ENCODE assay signal across 1 cellular context in the genomic region with DNA sequence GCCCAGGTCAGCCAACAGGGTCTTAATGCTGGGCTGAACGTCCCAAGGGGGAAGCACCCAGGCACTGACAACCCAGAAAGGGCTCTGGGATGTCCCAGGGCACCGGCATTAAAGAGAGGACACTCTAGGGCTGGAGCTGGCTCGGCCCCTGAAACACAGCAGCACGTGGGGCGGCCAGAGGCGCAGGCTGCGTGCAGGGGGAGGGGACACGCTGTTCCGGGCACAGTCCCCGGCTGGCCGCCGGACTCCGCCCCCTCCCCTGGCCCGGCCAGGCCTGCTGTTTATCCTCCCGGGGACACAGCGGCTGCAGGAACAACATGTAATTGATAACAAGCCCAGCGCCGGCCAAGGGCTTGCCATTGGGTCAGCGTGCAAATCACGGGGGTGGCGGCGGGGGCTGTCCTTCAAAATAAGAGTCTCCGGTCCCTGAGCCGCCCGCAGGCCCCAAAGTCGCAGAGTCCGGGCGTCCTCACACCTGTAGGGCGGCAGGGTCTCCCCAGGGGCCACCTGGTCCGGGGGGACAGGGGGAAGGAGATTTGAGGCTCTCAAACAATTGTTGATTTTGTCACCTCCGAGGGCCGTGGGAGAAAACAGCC.
TF ChIP-seq lines count a peak whose summit lies in the region.

No MANE protein-coding gene starts in this region.

TF ChIP-seq in HepG2, 621 proteins besides CTCF, POLR2A, EP300 and RAD21 (continued from another document and continues in another):
- TF ChIP-seq, protein P1, sequence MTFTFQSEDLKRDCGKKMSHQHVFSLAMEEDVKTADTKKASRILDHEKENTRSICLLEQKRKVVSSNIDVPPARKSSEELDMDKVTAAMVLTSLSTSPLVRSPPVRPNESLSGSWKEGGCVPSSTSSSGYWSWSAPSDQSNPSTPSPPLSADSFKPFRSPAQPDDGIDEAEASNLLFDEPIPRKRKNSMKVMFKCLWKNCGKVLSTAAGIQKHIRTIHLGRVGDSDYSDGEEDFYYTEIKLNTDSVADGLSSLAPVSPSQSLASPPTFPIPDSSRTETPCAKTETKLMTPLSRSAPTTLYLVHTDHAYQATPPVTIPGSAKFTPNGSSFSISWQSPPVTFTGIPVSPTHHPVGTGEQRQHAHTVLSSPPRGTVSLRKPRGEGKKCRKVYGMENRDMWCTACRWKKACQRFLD (CRISPR knock-in tag; IDR thresholded peaks at IDR 0.05; ENCODE audit: borderline replicate concordance) = peak; percentile 50; the same call in 1 of the 2 replicates
- no peak; the same call in 1 of the 2 replicates for TF ChIP-seq MEIS1 (CRISPR knock-in tag; IDR thresholded peaks at IDR 0.05; ENCODE audit: borderline replicate concordance)
- TF ChIP-seq, protein P2, sequence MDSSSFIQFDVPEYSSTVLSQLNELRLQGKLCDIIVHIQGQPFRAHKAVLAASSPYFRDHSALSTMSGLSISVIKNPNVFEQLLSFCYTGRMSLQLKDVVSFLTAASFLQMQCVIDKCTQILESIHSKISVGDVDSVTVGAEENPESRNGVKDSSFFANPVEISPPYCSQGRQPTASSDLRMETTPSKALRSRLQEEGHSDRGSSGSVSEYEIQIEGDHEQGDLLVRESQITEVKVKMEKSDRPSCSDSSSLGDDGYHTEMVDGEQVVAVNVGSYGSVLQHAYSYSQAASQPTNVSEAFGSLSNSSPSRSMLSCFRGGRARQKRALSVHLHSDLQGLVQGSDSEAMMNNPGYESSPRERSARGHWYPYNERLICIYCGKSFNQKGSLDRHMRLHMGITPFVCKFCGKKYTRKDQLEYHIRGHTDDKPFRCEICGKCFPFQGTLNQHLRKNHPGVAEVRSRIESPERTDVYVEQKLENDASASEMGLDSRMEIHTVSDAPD (CRISPR knock-in tag; IDR thresholded peaks at IDR 0.05) = no peak
- TF ChIP-seq ZNF644 (CRISPR knock-in tag; IDR thresholded peaks at IDR 0.05; ENCODE audit: low read depth) = peak; percentile 19; the same call in 1 of the 2 replicates
- no peak for TF ChIP-seq ZNF567 (CRISPR knock-in tag; IDR thresholded peaks at IDR 0.05; ENCODE audit: borderline replicate concordance)
- no peak for TF ChIP-seq XBP1 (CRISPR knock-in tag; IDR thresholded peaks at IDR 0.05)
- TF ChIP-seq, protein P3, sequence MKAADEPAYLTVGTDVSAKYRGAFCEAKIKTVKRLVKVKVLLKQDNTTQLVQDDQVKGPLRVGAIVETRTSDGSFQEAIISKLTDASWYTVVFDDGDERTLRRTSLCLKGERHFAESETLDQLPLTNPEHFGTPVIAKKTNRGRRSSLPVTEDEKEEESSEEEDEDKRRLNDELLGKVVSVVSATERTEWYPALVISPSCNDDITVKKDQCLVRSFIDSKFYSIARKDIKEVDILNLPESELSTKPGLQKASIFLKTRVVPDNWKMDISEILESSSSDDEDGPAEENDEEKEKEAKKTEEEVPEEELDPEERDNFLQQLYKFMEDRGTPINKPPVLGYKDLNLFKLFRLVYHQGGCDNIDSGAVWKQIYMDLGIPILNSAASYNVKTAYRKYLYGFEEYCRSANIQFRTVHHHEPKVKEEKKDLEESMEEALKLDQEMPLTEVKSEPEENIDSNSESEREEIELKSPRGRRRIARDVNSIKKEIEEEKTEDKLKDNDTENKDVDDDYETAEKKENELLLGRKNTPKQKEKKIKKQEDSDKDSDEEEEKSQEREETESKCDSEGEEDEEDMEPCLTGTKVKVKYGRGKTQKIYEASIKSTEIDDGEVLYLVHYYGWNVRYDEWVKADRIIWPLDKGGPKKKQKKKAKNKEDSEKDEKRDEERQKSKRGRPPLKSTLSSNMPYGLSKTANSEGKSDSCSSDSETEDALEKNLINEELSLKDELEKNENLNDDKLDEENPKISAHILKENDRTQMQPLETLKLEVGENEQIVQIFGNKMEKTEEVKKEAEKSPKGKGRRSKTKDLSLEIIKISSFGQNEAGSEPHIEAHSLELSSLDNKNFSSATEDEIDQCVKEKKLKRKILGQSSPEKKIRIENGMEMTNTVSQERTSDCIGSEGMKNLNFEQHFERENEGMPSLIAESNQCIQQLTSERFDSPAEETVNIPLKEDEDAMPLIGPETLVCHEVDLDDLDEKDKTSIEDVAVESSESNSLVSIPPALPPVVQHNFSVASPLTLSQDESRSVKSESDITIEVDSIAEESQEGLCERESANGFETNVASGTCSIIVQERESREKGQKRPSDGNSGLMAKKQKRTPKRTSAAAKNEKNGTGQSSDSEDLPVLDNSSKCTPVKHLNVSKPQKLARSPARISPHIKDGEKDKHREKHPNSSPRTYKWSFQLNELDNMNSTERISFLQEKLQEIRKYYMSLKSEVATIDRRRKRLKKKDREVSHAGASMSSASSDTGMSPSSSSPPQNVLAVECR (CRISPR knock-in tag; IDR thresholded peaks at IDR 0.05; ENCODE audit: borderline replicate concordance) = peak; percentile 93
- no peak for TF ChIP-seq NAIF1 (CRISPR knock-in tag; IDR thresholded peaks at IDR 0.05; ENCODE audit: borderline replicate concordance)
- TF ChIP-seq ZSCAN21 (CRISPR knock-in tag; IDR thresholded peaks at IDR 0.05; ENCODE audit: borderline replicate concordance) = peak; percentile 83; the same call in 1 of the 2 replicates
- TF ChIP-seq, protein P4, sequence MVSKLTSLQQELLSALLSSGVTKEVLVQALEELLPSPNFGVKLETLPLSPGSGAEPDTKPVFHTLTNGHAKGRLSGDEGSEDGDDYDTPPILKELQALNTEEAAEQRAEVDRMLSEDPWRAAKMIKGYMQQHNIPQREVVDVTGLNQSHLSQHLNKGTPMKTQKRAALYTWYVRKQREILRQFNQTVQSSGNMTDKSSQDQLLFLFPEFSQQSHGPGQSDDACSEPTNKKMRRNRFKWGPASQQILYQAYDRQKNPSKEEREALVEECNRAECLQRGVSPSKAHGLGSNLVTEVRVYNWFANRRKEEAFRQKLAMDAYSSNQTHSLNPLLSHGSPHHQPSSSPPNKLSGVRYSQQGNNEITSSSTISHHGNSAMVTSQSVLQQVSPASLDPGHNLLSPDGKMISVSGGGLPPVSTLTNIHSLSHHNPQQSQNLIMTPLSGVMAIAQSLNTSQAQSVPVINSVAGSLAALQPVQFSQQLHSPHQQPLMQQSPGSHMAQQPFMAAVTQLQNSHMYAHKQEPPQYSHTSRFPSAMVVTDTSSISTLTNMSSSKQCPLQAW (CRISPR knock-in tag; IDR thresholded peaks at IDR 0.05) = peak; percentile 60
- peak; percentile 33; the same call in 1 of the 2 replicates for TF ChIP-seq BCL6 (CRISPR knock-in tag; IDR thresholded peaks at IDR 0.05)
- TF ChIP-seq KLF6 (CRISPR knock-in tag; IDR thresholded peaks at IDR 0.05) = peak; percentile 64
- TF ChIP-seq SIN3A (IDR thresholded peaks at IDR 0.05; ENCODE audit: borderline replicate concordance, low read depth, low read length) = peak; percentile 87; the same call in 1 of the 2 replicates
- TF ChIP-seq, protein P5, sequence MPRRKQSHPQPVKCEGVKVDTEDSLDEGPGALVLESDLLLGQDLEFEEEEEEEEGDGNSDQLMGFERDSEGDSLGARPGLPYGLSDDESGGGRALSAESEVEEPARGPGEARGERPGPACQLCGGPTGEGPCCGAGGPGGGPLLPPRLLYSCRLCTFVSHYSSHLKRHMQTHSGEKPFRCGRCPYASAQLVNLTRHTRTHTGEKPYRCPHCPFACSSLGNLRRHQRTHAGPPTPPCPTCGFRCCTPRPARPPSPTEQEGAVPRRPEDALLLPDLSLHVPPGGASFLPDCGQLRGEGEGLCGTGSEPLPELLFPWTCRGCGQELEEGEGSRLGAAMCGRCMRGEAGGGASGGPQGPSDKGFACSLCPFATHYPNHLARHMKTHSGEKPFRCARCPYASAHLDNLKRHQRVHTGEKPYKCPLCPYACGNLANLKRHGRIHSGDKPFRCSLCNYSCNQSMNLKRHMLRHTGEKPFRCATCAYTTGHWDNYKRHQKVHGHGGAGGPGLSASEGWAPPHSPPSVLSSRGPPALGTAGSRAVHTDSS (CRISPR knock-in tag; conservative IDR thresholded peaks at IDR 0.05) = no peak
- TF ChIP-seq ZFYVE20 (CRISPR knock-in tag; IDR thresholded peaks at IDR 0.05; ENCODE audit: borderline replicate concordance, low read depth) = no peak
- no peak for TF ChIP-seq ZBTB42 (CRISPR knock-in tag; IDR thresholded peaks at IDR 0.05)
- TF ChIP-seq ZNF124 (CRISPR knock-in tag; IDR thresholded peaks at IDR 0.05) = no peak
- TF ChIP-seq, protein P6, sequence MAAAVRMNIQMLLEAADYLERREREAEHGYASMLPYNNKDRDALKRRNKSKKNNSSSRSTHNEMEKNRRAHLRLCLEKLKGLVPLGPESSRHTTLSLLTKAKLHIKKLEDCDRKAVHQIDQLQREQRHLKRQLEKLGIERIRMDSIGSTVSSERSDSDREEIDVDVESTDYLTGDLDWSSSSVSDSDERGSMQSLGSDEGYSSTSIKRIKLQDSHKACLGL (CRISPR knock-in tag; IDR thresholded peaks at IDR 0.05) = peak; percentile 81; the same call in 1 of the 2 replicates
- no peak for TF ChIP-seq ZC3H4 (CRISPR knock-in tag; IDR thresholded peaks at IDR 0.05; ENCODE audit: borderline replicate concordance)
- TF ChIP-seq, protein P7, sequence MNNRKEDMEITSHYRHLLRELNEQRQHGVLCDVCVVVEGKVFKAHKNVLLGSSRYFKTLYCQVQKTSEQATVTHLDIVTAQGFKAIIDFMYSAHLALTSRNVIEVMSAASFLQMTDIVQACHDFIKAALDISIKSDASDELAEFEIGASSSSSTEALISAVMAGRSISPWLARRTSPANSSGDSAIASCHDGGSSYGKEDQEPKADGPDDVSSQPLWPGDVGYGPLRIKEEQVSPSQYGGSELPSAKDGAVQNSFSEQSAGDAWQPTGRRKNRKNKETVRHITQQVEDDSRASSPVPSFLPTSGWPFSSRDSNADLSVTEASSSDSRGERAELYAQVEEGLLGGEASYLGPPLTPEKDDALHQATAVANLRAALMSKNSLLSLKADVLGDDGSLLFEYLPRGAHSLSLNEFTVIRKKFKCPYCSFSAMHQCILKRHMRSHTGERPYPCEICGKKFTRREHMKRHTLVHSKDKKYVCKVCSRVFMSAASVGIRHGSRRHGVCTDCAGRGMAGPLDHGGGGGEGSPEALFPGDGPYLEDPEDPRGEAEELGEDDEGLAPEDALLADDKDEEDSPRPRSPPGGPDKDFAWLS (CRISPR knock-in tag; IDR thresholded peaks at IDR 0.05; ENCODE audit: borderline replicate concordance) = no peak
- no peak for TF ChIP-seq PCBP2 (optimal IDR thresholded peaks at IDR 0.05; ENCODE audit: low read depth, low read length, poor library complexity, severe bottlenecking)
- TF ChIP-seq, protein P8, sequence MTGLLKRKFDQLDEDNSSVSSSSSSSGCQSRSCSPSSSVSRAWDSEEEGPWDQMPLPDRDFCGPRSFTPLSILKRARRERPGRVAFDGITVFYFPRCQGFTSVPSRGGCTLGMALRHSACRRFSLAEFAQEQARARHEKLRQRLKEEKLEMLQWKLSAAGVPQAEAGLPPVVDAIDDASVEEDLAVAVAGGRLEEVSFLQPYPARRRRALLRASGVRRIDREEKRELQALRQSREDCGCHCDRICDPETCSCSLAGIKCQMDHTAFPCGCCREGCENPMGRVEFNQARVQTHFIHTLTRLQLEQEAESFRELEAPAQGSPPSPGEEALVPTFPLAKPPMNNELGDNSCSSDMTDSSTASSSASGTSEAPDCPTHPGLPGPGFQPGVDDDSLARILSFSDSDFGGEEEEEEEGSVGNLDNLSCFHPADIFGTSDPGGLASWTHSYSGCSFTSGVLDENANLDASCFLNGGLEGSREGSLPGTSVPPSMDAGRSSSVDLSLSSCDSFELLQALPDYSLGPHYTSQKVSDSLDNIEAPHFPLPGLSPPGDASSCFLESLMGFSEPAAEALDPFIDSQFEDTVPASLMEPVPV (CRISPR knock-in tag; IDR thresholded peaks at IDR 0.05) = peak; percentile 61; the same call in 1 of the 2 replicates
- no peak for TF ChIP-seq MATR3 (CRISPR knock-in tag; IDR thresholded peaks at IDR 0.05)
- no peak; the same call in 1 of the 2 replicates for TF ChIP-seq JUN (CRISPR knock-in tag; IDR thresholded peaks at IDR 0.05)
- no peak for TF ChIP-seq KDM3A (CRISPR knock-in tag; IDR thresholded peaks at IDR 0.05; ENCODE audit: low read depth)
- TF ChIP-seq ATF7-NPFF (CRISPR knock-in tag; IDR thresholded peaks at IDR 0.05; ENCODE audit: low read depth) = peak; percentile 85; the same call in 1 of the 2 replicates
- TF ChIP-seq, protein P9, sequence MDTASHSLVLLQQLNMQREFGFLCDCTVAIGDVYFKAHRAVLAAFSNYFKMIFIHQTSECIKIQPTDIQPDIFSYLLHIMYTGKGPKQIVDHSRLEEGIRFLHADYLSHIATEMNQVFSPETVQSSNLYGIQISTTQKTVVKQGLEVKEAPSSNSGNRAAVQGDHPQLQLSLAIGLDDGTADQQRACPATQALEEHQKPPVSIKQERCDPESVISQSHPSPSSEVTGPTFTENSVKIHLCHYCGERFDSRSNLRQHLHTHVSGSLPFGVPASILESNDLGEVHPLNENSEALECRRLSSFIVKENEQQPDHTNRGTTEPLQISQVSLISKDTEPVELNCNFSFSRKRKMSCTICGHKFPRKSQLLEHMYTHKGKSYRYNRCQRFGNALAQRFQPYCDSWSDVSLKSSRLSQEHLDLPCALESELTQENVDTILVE (CRISPR knock-in tag; IDR thresholded peaks at IDR 0.05) = peak; percentile 72; the same call in 1 of the 2 replicates
- no peak for TF ChIP-seq ZNF143 (CRISPR knock-in tag; IDR thresholded peaks at IDR 0.05)
- no peak for TF ChIP-seq PCBP1 (IDR thresholded peaks at IDR 0.05; ENCODE audit: borderline replicate concordance, low read depth, low read length)
- no peak for TF ChIP-seq ZSCAN22 (CRISPR knock-in tag; IDR thresholded peaks at IDR 0.05)
- no peak; the same call in 1 of the 2 replicates for TF ChIP-seq SIX4 (CRISPR knock-in tag; IDR thresholded peaks at IDR 0.05)
- TF ChIP-seq, protein P10, sequence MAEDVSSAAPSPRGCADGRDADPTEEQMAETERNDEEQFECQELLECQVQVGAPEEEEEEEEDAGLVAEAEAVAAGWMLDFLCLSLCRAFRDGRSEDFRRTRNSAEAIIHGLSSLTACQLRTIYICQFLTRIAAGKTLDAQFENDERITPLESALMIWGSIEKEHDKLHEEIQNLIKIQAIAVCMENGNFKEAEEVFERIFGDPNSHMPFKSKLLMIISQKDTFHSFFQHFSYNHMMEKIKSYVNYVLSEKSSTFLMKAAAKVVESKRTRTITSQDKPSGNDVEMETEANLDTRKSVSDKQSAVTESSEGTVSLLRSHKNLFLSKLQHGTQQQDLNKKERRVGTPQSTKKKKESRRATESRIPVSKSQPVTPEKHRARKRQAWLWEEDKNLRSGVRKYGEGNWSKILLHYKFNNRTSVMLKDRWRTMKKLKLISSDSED (CRISPR knock-in tag; IDR thresholded peaks at IDR 0.05) = no peak
- TF ChIP-seq KMT2A (CRISPR knock-in tag; IDR thresholded peaks at IDR 0.05) = peak; percentile 32; the same call in 1 of the 2 replicates
- no peak for TF ChIP-seq MIER3 (CRISPR knock-in tag; IDR thresholded peaks at IDR 0.05; ENCODE audit: borderline replicate concordance)
- no peak for TF ChIP-seq ZNF34 (CRISPR knock-in tag; IDR thresholded peaks at IDR 0.05; ENCODE audit: borderline replicate concordance)
- TF ChIP-seq SNAPC2 (CRISPR knock-in tag; IDR thresholded peaks at IDR 0.05) = peak; percentile 75; the same call in 1 of the 2 replicates
- TF ChIP-seq ZNF660 (CRISPR knock-in tag; IDR thresholded peaks at IDR 0.05; ENCODE audit: borderline replicate concordance, low read depth) = no peak
- TF ChIP-seq, protein P11, sequence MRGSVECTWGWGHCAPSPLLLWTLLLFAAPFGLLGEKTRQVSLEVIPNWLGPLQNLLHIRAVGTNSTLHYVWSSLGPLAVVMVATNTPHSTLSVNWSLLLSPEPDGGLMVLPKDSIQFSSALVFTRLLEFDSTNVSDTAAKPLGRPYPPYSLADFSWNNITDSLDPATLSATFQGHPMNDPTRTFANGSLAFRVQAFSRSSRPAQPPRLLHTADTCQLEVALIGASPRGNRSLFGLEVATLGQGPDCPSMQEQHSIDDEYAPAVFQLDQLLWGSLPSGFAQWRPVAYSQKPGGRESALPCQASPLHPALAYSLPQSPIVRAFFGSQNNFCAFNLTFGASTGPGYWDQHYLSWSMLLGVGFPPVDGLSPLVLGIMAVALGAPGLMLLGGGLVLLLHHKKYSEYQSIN (CRISPR knock-in tag; IDR thresholded peaks at IDR 0.05; ENCODE audit: borderline replicate concordance) = no peak
- no peak for TF ChIP-seq ZNF546 (CRISPR knock-in tag; conservative IDR thresholded peaks at IDR 0.05)
- peak; percentile 50; the same call in 1 of the 2 replicates for TF ChIP-seq ZNF121 (CRISPR knock-in tag; IDR thresholded peaks at IDR 0.05)
- peak; percentile 44 for TF ChIP-seq POLR2AphosphoS5 (IDR thresholded peaks at IDR 0.05; ENCODE audit: low read depth, low read length)
